25 cellular contexts compared by ENCODE assay signal in the genomic region with DNA sequence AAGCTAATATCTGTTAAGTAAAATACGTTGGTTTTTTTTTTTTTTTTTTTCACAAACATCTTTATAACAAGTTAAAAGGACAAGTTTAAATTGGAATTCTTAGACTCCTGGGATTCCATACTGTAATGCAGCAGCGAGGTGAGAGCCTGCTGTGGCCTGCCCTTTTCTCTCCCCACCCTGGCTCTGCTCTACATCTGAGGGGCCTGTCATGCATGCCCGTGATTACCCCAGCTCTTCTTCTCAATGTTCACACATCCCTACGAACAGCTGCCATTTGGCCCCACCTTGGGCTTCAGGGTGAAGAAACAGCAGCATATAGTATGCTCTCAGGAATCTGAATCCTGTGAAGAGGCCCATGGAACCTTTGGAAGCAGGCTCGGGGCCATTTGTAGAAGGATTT. TPM values are rescaled to one million over a fixed set of nuclear protein-coding genes. Genes with fewer than 3 reads are reported as not detected.
"Had no signal": no experiment of that assay in that cellular context is flagged by ENCODE, and none has a peak within 500 bp of the region (broad histone marks: within the 10 kb centered on the region; RNA-seq: fewer than 3 reads in every experiment).

No MANE protein-coding gene starts in this region.

- DNase-seq: dermis blood vessel endothelial cell; effector memory CD4-positive, alpha-beta T cell; foreskin keratinocyte; heart left ventricle; hippocampal formation; left cardiac atrium; left lung; mesenchymal stem cell; naive B cell; stimulated activated CD4-positive, alpha-beta T cell treated with anti-CD3 and anti-CD28 coated beads, Interleukin-12 subunit alpha, Interleukin-12 subunit beta, amount 100 ng/mL, for 4 hours; stimulated activated CD4-positive, alpha-beta T cell treated with anti-CD3 and anti-CD28 coated beads, Interleukin-1b, Interleukin-23, amount 100 ng/mL, for 48 hours; stimulated activated CD4-positive, alpha-beta T cell treated with anti-CD3 and anti-CD28 coated beads, Interleukin-4, amount 100 ng/mL, for 1 hour; stimulated activated CD8-positive, alpha-beta memory T cell treated with anti-CD3 and anti-CD28 coated beads, Interleukin-4, amount 100 ng/mL, for 48 hours; stimulated activated naive CD4-positive, alpha-beta T cell; stimulated activated naive CD8-positive, alpha-beta T cell treated with anti-CD3 and anti-CD28 coated beads, Interleukin-15, amount 100 ng/mL, for 72 hours had no signal

- H2AFZ ChIP-seq: parathyroid adenoma had no signal

- H3K27ac ChIP-seq: esophagus muscularis mucosa, foreskin keratinocyte, gastroesophageal sphincter, heart left ventricle, left lung, neutrophil, parathyroid adenoma, suprapubic skin, vagina had no signal

- H3K4me1 ChIP-seq: esophagus muscularis mucosa, foreskin keratinocyte, gastroesophageal sphincter, left lung, parathyroid adenoma, suprapubic skin, vagina had no signal

- H3K27me3 ChIP-seq: esophagus muscularis mucosa, foreskin keratinocyte, gastroesophageal sphincter, heart left ventricle, left lung, neutrophil, suprapubic skin, transverse colon, vagina had no signal

- ATAC-seq: foreskin keratinocyte; gastroesophageal sphincter; left cardiac atrium; left lung; natural killer cell treated with Interleukin-12 subunit alpha and Interleukin-12 subunit beta and Interleukin-15 and Interleukin-18, amount 100 ng/mL, for 72 hours; stimulated activated naive CD8-positive, alpha-beta T cell treated with anti-CD3 and anti-CD28 coated beads, Interleukin-15, amount 100 ng/mL, for 72 hours had no signal

- H3K4me3 ChIP-seq: esophagus muscularis mucosa, gastroesophageal sphincter, heart left ventricle, left lung, mucosa of descending colon, suprapubic skin, transverse colon, vagina had no signal

- H3K36me3 ChIP-seq: left lung, neutrophil, suprapubic skin, transverse colon, vagina had no signal

- H3K79me2 ChIP-seq: parathyroid adenoma had no signal

- H3K9me3 ChIP-seq: esophagus muscularis mucosa, gastroesophageal sphincter, heart left ventricle, left lung, mucosa of descending colon, neutrophil, suprapubic skin, transverse colon, vagina had no signal

- H3K9ac ChIP-seq: parathyroid adenoma had no signal

RNA-seq across cellular contexts. Expression of gene CFAP91, which starts 14.7 kb away (rescaled TPM):
- total RNA-seq: lung microvascular endothelial cell; natural killer cell treated with Interleukin-12 subunit alpha and Interleukin-12 subunit beta and Interleukin-15 and Interleukin-18, amount 100 ng/mL, for 72 hours had no signal
